In genomic region chr14:84144166-84144565, GRCh38 we compare ENCODE assay signal across 15 cellular contexts.
"Had no signal": no experiment of that assay in that cellular context is flagged by ENCODE, and none has a peak within 500 bp of the region (broad histone marks: within the 10 kb centered on the region; RNA-seq: fewer than 3 reads in every experiment).

No MANE protein-coding gene starts in this region.

- H3K4me1 ChIP-seq: prostate gland, right lobe of liver, transverse colon had no signal

- H3K9me3 ChIP-seq: prostate gland, right lobe of liver, transverse colon had no signal

- H3K36me3 ChIP-seq: prostate gland, right lobe of liver, transverse colon, WERI-Rb-1 had no signal

- H3K4me3 ChIP-seq: prostate gland, right lobe of liver, transverse colon had no signal

- H3K27ac Mint-ChIP-seq: activated CD8-positive, alpha-beta T cell treated with anti-CD3 and anti-CD28 coated beads, Interleukin-2, amount 10 ng/mL, durations not matched to agents 7 days and 5 days; natural killer cell treated with Interleukin-12 subunit alpha and Interleukin-12 subunit beta and Interleukin-15 and Interleukin-18, amount 100 ng/mL, for 72 hours; stimulated activated naive B cell treated with anti-CD40 and anti-IgM and Interleukin-4, amounts not matched to agents 10 μg/mL and 1 μg/mL and 100 μg/mL, for 72 hours; T-cell had no signal

- H3K4me3 Mint-ChIP-seq: activated CD8-positive, alpha-beta T cell treated with anti-CD3 and anti-CD28 coated beads, Interleukin-2, amount 10 ng/mL, durations not matched to agents 7 days and 5 days; natural killer cell treated with Interleukin-12 subunit alpha and Interleukin-12 subunit beta and Interleukin-15 and Interleukin-18, amount 100 ng/mL, for 72 hours; stimulated activated naive B cell treated with anti-CD40 and anti-IgM and Interleukin-4, amounts not matched to agents 10 μg/mL and 1 μg/mL and 100 μg/mL, for 72 hours; T-cell had no signal

- H3K27me3 ChIP-seq: right lobe of liver, transverse colon had no signal

- H3K36me3 Mint-ChIP-seq: stimulated activated naive B cell treated with anti-CD40 and anti-IgM and Interleukin-4, amounts not matched to agents 10 μg/mL and 1 μg/mL and 100 μg/mL, for 72 hours; T-cell had no signal

- ATAC-seq: activated CD8-positive, alpha-beta T cell treated with anti-CD3 and anti-CD28 coated beads, Interleukin-2, amount 10 ng/mL, durations not matched to agents 7 days and 5 days; left cardiac atrium; natural killer cell treated with Interleukin-12 subunit alpha and Interleukin-12 subunit beta and Interleukin-15 and Interleukin-18, amount 100 ng/mL, for 72 hours; right lobe of liver; stimulated activated naive B cell treated with anti-CD40 and anti-IgM and Interleukin-4, amounts not matched to agents 10 μg/mL and 1 μg/mL and 100 μg/mL, for 72 hours; T-cell had no signal

- H3K27ac ChIP-seq: prostate gland, right lobe of liver, transverse colon, WERI-Rb-1 had no signal

- H3K27me3 Mint-ChIP-seq: natural killer cell treated with Interleukin-12 subunit alpha and Interleukin-12 subunit beta and Interleukin-15 and Interleukin-18, amount 100 ng/mL, for 72 hours; stimulated activated naive B cell treated with anti-CD40 and anti-IgM and Interleukin-4, amounts not matched to agents 10 μg/mL and 1 μg/mL and 100 μg/mL, for 72 hours; T-cell had no signal

- H3K4me1 Mint-ChIP-seq: stimulated activated naive B cell treated with anti-CD40 and anti-IgM and Interleukin-4, amounts not matched to agents 10 μg/mL and 1 μg/mL and 100 μg/mL, for 72 hours; T-cell had no signal

- DNase-seq: activated CD4-positive, alpha-beta T cell treated with anti-CD3 and anti-CD28 coated beads for 4 hours; activated CD8-positive, alpha-beta memory T cell treated with anti-CD3 and anti-CD28 coated beads, Interleukin-2, amount 50 U/mL, for 48 hours; activated CD8-positive, alpha-beta T cell treated with anti-CD3 and anti-CD28 coated beads, Interleukin-2, amount 10 ng/mL, durations not matched to agents 7 days and 5 days; activated naive CD4-positive, alpha-beta T cell treated with Interleukin-2 at 50 U/mL for 16 hours; effector CD4-positive, alpha-beta T cell; left cardiac atrium; nucleus accumbens; right lobe of liver; stimulated activated CD4-positive, alpha-beta T cell treated with anti-CD3 and anti-CD28 coated beads, Interleukin-2, amount 100 ng/mL, for 24 hours; stimulated activated naive B cell treated with anti-CD40 and anti-IgM and Interleukin-4, amounts not matched to agents 10 μg/mL and 1 μg/mL and 100 μg/mL, for 72 hours; T-cell; transverse colon; WERI-Rb-1 had no signal
